ENCODE assay signal across 11 cellular contexts in the genomic region with DNA sequence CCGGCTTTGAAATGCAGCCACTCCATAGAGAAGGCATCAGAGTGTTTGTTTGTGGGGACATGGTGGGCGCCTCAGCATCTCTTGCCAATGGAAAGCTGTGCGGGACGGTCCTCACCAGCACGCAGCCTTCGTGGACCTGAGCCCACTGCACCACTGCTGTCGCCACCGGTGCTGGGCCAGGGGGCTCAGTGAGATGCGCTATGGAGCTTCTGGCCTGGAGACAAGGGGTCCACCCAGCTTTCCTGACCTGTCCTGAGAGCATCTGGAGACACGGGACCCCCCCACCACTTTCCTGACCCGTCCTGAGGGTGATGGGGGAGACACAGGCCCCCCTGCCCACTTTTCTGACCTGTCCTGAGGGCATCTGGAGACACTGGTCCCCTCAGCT.
"Had no signal": no experiment of that assay in that cellular context is flagged by ENCODE, and none has a peak within 500 bp of the region (broad histone marks: within the 10 kb centered on the region; RNA-seq: fewer than 3 reads in every experiment).

No MANE protein-coding gene starts in this region.

- H3K36me3 ChIP-seq: HAP-1 had no signal

- H3K4me1 ChIP-seq: HAP-1 had no signal

- FAIRE-seq: H1, H54 had no signal

- H3K27ac ChIP-seq: GM23248 had no signal

- H3K4me3 ChIP-seq: GM23248, GM23338, HAP-1 had no signal

- ATAC-seq: GM23338, HCT116 had no signal

- H3K9ac ChIP-seq: GM23248 had no signal

- H3K9me3 ChIP-seq: HAP-1 had no signal

- DNase-seq: GM23248, GOT3, H7, H9, HCEC 1CT, HFFc6 had no signal

- H2AFZ ChIP-seq: GM23248, GM23338 had no signal

- H3K4me2 ChIP-seq: GM23338 had no signal
